In the genomic region with DNA sequence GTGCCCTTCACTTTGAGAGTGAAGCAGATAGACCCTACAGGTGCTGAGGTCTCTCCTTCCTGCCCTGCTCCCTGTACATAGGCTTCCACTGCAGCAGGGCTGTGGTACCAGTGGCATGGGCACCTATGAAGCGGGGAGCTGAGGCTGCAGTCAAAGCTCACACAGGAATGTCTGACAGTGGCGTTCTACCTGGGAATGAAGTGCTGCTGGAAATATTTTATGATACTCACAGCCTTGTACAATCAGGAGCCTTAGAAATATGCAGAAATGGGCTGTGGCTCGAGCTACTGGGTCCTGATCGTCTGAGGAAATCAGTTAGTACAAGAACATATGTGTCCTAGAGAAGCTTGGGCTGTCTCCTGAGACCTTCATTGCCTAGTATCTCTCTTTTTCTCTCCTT, we compare ENCODE assay signal across 1 cellular context.
TF ChIP-seq lines count a peak whose summit lies in the region.

No MANE protein-coding gene starts in this region.

TF ChIP-seq in IMR-90, 13 proteins besides CTCF, POLR2A, EP300 and RAD21:
- TF ChIP-seq BHLHE40 (IDR thresholded peaks at IDR 0.05; ENCODE audit: low read depth, low read length) (no peak), RCOR1 (IDR thresholded peaks at IDR 0.05; ENCODE audit: insufficient replicate concordance, low read length) (no peak), SMC3 (IDR thresholded peaks at IDR 0.05; ENCODE audit: low read depth, low read length) (no peak), NFE2L2 (IDR thresholded peaks at IDR 0.05; ENCODE audit: low read depth, low read length) (no peak), MXI1 (IDR thresholded peaks at IDR 0.05; ENCODE audit: borderline replicate concordance, low read depth, low read length) (no peak), RFX5 (IDR thresholded peaks at IDR 0.05; ENCODE audit: low read depth, low read length) (no peak), MAFK (IDR thresholded peaks at IDR 0.05; ENCODE audit: low read depth, low read length) (no peak), USF2 (IDR thresholded peaks at IDR 0.05; ENCODE audit: low read depth, low read length) (no peak)
